ENCODE assay signal across 18 cellular contexts in the genomic region with DNA sequence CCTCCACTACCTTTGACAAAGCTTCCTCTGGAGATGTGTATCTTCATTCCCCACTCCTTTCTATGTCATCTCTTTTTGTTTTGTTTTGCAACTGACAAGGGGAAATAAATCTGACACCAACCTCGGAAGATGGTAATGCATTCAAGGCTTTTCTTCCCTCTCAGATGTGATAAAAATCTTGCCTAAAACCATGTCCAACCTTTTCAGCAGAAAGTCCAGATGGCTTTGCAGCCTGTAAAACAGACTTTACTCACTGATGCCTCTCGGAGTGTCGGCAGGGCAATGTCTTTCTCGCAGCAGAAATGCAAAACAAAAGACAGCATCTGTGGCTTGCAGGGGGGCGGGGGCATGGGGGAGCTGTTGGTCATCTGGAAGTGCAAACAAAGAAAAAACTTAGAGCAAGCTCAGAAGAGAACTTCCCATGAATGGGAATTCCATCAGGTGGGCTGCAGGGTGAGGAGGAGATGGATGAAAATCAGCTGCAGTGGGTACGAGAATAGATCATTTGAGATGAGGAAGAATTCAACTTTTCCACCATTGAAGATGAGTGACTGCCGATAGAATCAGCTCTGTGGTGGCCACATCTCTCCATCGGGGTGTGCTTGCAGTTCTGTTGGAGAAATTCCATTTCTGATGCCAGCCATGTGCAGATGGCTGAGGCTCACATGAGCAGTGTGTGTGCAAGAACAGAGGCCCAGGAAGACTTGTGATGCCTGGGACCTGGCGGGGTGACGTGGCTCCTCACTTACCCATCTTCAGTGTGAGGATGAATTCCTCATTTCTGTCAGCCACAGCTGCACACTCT.
DNase-seq lines count a peak whose midpoint lies in the region; ATAC-seq and TF ChIP-seq lines count a peak whose summit lies in the region.
"Had no signal": no experiment of that assay in that cellular context is flagged by ENCODE, and none has a peak within 500 bp of the region (broad histone marks: within the 10 kb centered on the region; RNA-seq: fewer than 3 reads in every experiment).

No MANE protein-coding gene starts in this region.

- H3K27me3 ChIP-seq in BLaER1 (no peaks in the 10 kb centered on the region), SK-N-SH (ENCODE audit: insufficient read depth) (no peaks in the 10 kb centered on the region)
- H3K27me3 ChIP-seq: ovary had no signal

- peaks cover 13% of the 10 kb centered on the region for H3K4me1 ChIP-seq in BLaER1
- H3K4me1 ChIP-seq in SK-N-SH (ENCODE audit: control insufficient read depth in 1 of 2, insufficient read depth in 2 of 2, low read depth in 1 of 2, low read length in 1 of 2), result peaks cover 0 to 90% of the 10 kb centered on the region in 2 experiments; a peak in 2 of 4 replicates

- H3F3A ChIP-seq in SK-N-SH (replicated peaks; ENCODE audit: insufficient read depth), result no peaks in the 10 kb centered on the region

- H3K9me2 ChIP-seq in SK-N-SH, result no peaks in the 10 kb centered on the region

- 2% methylated on average over 8 of the region's 10 CpGs for WGBS in SK-N-SH (ENCODE audit: low lambda C conversion rate)

- TF ChIP-seq EP300 in SK-N-SH (IDR thresholded peaks at IDR 0.05; ENCODE audit: borderline replicate concordance in 1 of 2, low read depth in 1 of 2, low read length in 1 of 2), result peak in 1 of 2 experiments; percentile 98; a peak in 2 of 4 replicates

- H4K20me1 ChIP-seq in BLaER1 (no peaks in the 10 kb centered on the region), SK-N-SH (ENCODE audit: insufficient read depth) (no peaks in the 10 kb centered on the region)

- H3K4me2 ChIP-seq in BLaER1 (peak overlapping the region; percentile 60), SK-N-SH (no peak overlapping the region)

- H3K9ac ChIP-seq in BLaER1, result no peak overlapping the region
- no peak overlapping the region for H3K9ac ChIP-seq in SK-N-SH

- POLR2A ChIA-PET in SK-N-SH (lab: Yijun Ruan, JAX), result interaction anchor here (0.6 to 4.5 kb wide), 3 partner anchors 11 to 1770 kb away, joined by 3 to 28 read pairs (median 4); no protein-coding TSS in a partner anchor

- CTCF ChIA-PET in SK-N-SH (lab: Yijun Ruan, JAX), result interaction anchor here (1.1 to 6.2 kb wide), 7 partner anchors 20 to 183 kb away, joined by 3 to 23 read pairs (median 5); no protein-coding TSS in a partner anchor

- peak; percentile 56 for TF ChIP-seq RAD21 in SK-N-SH (IDR thresholded peaks at IDR 0.05; ENCODE audit: low read length)

- DNase-seq in SK-N-SH, result peak; percentile 78
- peak; percentile 38 to 71 for DNase-seq in hippocampal formation (lab: John Stamatoyannopoulos, UW)
- peak in 33 of 56 donors; percentile 5 to 76 (median 41) for DNase-seq in nucleus accumbens (lab: John Stamatoyannopoulos, UW)
- DNase-seq in NCI-H128 (lab: John Stamatoyannopoulos, UW; ENCODE audit: unreplicated experiment), result no peak
- no peak for DNase-seq in middle frontal gyrus (ENCODE audit: extremely low spot score, low spot score)
- no peak for DNase-seq in NAMALWA (ENCODE audit: low spot score)
- DNase-seq: activated CD4-positive, alpha-beta T cell treated with anti-CD3 and anti-CD28 coated beads for 36 hours; activated CD8-positive, alpha-beta memory T cell treated with anti-CD3 and anti-CD28 coated beads, Interleukin-2, amount 50 U/mL, for 48 hours; activated naive CD4-positive, alpha-beta T cell treated with anti-CD3 and anti-CD28 coated beads for 36 hours; COR-L47; HFFc6; NK-92 treated with Interleukin-12 subunit alpha and Interleukin-12 subunit beta, amount 100 ng/mL, for 24 hours; ovary; stimulated activated CD4-positive, alpha-beta T cell treated with anti-CD3 and anti-CD28 coated beads, Interleukin-12 subunit alpha, Interleukin-12 subunit beta, amount 100 ng/mL, for 4 hours; stimulated activated naive CD8-positive, alpha-beta T cell treated with anti-CD3 and anti-CD28 coated beads, Interleukin-15, Interleukin-2, amounts not matched to agents 100 U/mL and 50 U/mL, for 24 hours; T-helper 17 cell had no signal

- no peak for ATAC-seq in GM21717 (IDR thresholded peaks at IDR 0.05; ENCODE audit: unreplicated experiment)
- ATAC-seq: activated CD4-positive, alpha-beta T cell treated with anti-CD3 and anti-CD28 coated beads for 36 hours; stimulated activated naive CD8-positive, alpha-beta T cell treated with anti-CD3 and anti-CD28 coated beads, Interleukin-15, Interleukin-2, amounts not matched to agents 100 U/mL and 50 U/mL, for 24 hours; T-helper 17 cell had no signal

- H3K79me2 ChIP-seq in SK-N-SH (ENCODE audit: insufficient read depth), result no peaks in the 10 kb centered on the region

- no peak overlapping the region for H2AFZ ChIP-seq in SK-N-SH (ENCODE audit: low read depth)

- no peaks in the 10 kb centered on the region for H3K9me3 ChIP-seq in BLaER1
- no peaks in the 10 kb centered on the region for H3K9me3 ChIP-seq in SK-N-SH
- H3K9me3 ChIP-seq: ovary had no signal

- no peaks in the 10 kb centered on the region for H3K36me3 ChIP-seq in BLaER1
- H3K36me3 ChIP-seq in SK-N-SH (replicated peaks in 1 of 2; ENCODE audit: control insufficient read depth in 1 of 2, insufficient read depth in 2 of 2, low read length in 1 of 2), result no peaks in the 10 kb centered on the region
- H3K36me3 ChIP-seq: ovary had no signal

- H3K4me3 ChIP-seq in BLaER1 (no peak overlapping the region), SK-N-SH (ENCODE audit: low read depth in 2 of 2, low read length in 1 of 2) (no peak overlapping the region; a peak in 1 of 4 replicates)
- H3K4me3 ChIP-seq: ovary had no signal

- TF ChIP-seq CTCF in SK-N-SH (IDR thresholded peaks at IDR 0.05), result no peak

- H3K27ac ChIP-seq in BLaER1, result no peak overlapping the region
- peak overlapping the region in 1 of 2 experiments; percentile 100; a peak in 2 of 4 replicates for H3K27ac ChIP-seq in SK-N-SH (ENCODE audit: low read depth in 2 of 2, low read length in 1 of 2)
- H3K27ac ChIP-seq: ovary had no signal

TF ChIP-seq in SK-N-SH, 30 proteins besides CTCF, POLR2A, EP300 and RAD21 (continues in another document):
- TF ChIP-seq RCOR1 (IDR thresholded peaks at IDR 0.05; ENCODE audit: low read length) (peak; percentile 93; the same call in 1 of the 2 replicates), TCF12 (IDR thresholded peaks at IDR 0.05) (peak; percentile 69), GABPA (IDR thresholded peaks at IDR 0.05; ENCODE audit: low read depth) (no peak), EZH2phosphoT487 (IDR thresholded peaks at IDR 0.05; ENCODE audit: borderline replicate concordance, low read depth) (no peak), ELF1 (IDR thresholded peaks at IDR 0.05) (no peak), FOXM1 (IDR thresholded peaks at IDR 0.05; ENCODE audit: low read depth) (no peak), MEF2A (IDR thresholded peaks at IDR 0.05; ENCODE audit: borderline replicate concordance, low read depth) (no peak), TEAD4 (IDR thresholded peaks at IDR 0.05; ENCODE audit: borderline replicate concordance, insufficient read depth) (no peak), FOSL2 (IDR thresholded peaks at IDR 0.05; ENCODE audit: borderline replicate concordance, low read depth) (no peak), RFX5 (IDR thresholded peaks at IDR 0.05; ENCODE audit: low read length) (no peak), JUND (IDR thresholded peaks at IDR 0.05) (no peak), TAF1 (IDR thresholded peaks at IDR 0.05; ENCODE audit: borderline replicate concordance, low read depth, low read length) (no peak), CHD2 (IDR thresholded peaks at IDR 0.05; ENCODE audit: low read length, partially characterized antibody) (peak; percentile 82), NFIC (IDR thresholded peaks at IDR 0.05; ENCODE audit: borderline replicate concordance) (no peak), MAX (IDR thresholded peaks at IDR 0.05; ENCODE audit: low read depth) (no peak), MXI1 (IDR thresholded peaks at IDR 0.05; ENCODE audit: low read depth, low read length) (peak; percentile 69), POLR2AphosphoS5 (IDR thresholded peaks at IDR 0.05; ENCODE audit: low read depth, low read length) (peak; percentile 33; the same call in 1 of the 2 replicates)
- TF ChIP-seq, protein P1, sequence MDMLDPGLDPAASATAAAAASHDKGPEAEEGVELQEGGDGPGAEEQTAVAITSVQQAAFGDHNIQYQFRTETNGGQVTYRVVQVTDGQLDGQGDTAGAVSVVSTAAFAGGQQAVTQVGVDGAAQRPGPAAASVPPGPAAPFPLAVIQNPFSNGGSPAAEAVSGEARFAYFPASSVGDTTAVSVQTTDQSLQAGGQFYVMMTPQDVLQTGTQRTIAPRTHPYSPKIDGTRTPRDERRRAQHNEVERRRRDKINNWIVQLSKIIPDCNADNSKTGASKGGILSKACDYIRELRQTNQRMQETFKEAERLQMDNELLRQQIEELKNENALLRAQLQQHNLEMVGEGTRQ (IDR thresholded peaks at IDR 0.05; ENCODE audit: borderline replicate concordance, low read depth, low read length), result no peak
- TF ChIP-seq, protein P2, sequence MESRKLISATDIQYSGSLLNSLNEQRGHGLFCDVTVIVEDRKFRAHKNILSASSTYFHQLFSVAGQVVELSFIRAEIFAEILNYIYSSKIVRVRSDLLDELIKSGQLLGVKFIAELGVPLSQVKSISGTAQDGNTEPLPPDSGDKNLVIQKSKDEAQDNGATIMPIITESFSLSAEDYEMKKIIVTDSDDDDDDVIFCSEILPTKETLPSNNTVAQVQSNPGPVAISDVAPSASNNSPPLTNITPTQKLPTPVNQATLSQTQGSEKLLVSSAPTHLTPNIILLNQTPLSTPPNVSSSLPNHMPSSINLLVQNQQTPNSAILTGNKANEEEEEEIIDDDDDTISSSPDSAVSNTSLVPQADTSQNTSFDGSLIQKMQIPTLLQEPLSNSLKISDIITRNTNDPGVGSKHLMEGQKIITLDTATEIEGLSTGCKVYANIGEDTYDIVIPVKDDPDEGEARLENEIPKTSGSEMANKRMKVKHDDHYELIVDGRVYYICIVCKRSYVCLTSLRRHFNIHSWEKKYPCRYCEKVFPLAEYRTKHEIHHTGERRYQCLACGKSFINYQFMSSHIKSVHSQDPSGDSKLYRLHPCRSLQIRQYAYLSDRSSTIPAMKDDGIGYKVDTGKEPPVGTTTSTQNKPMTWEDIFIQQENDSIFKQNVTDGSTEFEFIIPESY (IDR thresholded peaks at IDR 0.05; ENCODE audit: borderline replicate concordance, low read depth), result no peak

Comparison
In these comparisons a context has a peak if more than half of its experiments do, and no peak if none do; other contexts are left out.
1. DNase-seq: peak in SK-N-SH (single experiment), hippocampal formation (2 of 2) and nucleus accumbens (33 of 56); none in NCI-H128 (single experiment), middle frontal gyrus (single experiment) and NAMALWA (single experiment).